8 cellular contexts compared by ENCODE assay signal in the genomic region with DNA sequence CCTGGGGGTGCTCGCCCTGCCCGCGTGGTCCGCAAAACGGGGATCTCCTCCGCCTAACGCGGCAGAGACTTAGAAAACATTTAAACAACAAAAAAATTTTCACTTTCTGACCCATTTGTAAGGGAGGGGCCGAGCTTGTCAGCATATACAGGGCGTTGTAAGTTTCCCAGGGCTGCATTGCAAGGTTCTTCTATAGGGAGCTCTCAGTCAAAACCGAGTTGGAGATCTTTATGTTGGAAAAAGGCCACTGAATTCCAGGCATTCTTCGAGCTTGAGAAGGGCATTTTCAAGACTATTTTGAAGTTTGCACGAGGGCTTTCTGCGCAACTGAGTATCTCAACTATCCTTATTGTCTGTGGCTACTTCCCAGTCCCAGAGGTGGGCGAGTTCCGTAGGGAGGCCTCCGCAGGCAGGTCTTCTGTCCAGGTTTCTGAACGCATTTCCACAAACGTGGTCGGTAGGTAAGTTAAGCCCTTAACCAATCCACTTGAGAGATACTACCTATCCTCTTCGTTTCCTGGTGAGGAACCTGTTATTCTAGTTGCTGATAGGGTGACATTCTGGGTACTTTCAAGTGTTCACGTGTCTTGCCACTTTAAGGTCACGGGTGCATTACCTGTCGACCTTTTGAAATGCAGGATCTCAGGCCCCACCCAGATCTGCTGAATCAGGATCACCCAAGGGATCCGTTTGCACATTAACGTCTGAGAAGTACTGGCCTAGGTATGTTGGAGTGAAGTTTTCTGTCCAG. TPM values are rescaled to one million over a fixed set of nuclear protein-coding genes. Genes with fewer than 3 reads are reported as not detected.
DNase-seq lines count a peak whose midpoint lies in the region; ATAC-seq and TF ChIP-seq lines count a peak whose summit lies in the region.

No MANE protein-coding gene starts in this region.

- H3K4me3 ChIP-seq in liver (ENCODE audit: low read depth in 1 of 3, low read length in 3 of 3) (peak overlapping the region; percentile 84 to 86 (median 84)), thyroid gland (replicated peaks in 1 of 3) (peak overlapping the region; percentile 62 to 91 (median 63))

- no peaks in the 10 kb centered on the region for H3K27me3 Mint-ChIP-seq in chondrocyte (ENCODE audit: low read depth)

- no peaks in the 10 kb centered on the region for H3K36me3 Mint-ChIP-seq in chondrocyte (ENCODE audit: low read depth)

- TF ChIP-seq RAD21 in liver (IDR thresholded peaks at IDR 0.05): no peak

- peak overlapping the region; percentile 93 for H3K27ac Mint-ChIP-seq in chondrocyte (ENCODE audit: unreplicated experiment)

- peaks cover 15% of the 10 kb centered on the region for H3K4me1 Mint-ChIP-seq in chondrocyte (ENCODE audit: low read depth)

- H3K9me3 Mint-ChIP-seq in chondrocyte (ENCODE audit: low read depth): no peaks in the 10 kb centered on the region

- no peaks in the 10 kb centered on the region for H3K9me3 ChIP-seq in liver (ENCODE audit: control insufficient read depth in 4 of 4, low read length in 3 of 4)
- no peaks in the 10 kb centered on the region for H3K9me3 ChIP-seq in thyroid gland

- peak in 1 of 2 donors; percentile 30 for TF ChIP-seq POLR2A in thyroid gland (IDR thresholded peaks at IDR 0.05)

- intact Hi-C loops in thyroid gland (cut with DNase I): no loop called here

- WGBS in liver: 13% methylated on average over 26 of the region's 26 CpGs
- WGBS in thyroid gland, 2 donors: 5 to 15% methylated on average over 26 of the region's 26 CpGs

- H3K4me1 ChIP-seq in liver (ENCODE audit: control insufficient read depth in 4 of 4, insufficient read depth in 4 of 4, low read length in 3 of 4) (peaks cover 0 to 17% (median 7%) of the 10 kb centered on the region in 4 donors), thyroid gland (peaks cover 12 to 28% of the 10 kb centered on the region in 2 donors)

- H3K27ac ChIP-seq in liver (ENCODE audit: low read depth in 1 of 2, low read length in 2 of 2) (peak overlapping the region; percentile 85 to 89), thyroid gland (peak overlapping the region; percentile 97 to 100 (median 98))

- peak overlapping the region; percentile 54 to 87 for H3K9ac ChIP-seq in liver (ENCODE audit: low read depth in 1 of 2, low read length in 2 of 2)

- TF ChIP-seq CTCF in chondrocyte (IDR thresholded peaks at IDR 0.05) (no peak), liver (IDR thresholded peaks at IDR 0.05; ENCODE audit: low read depth, low read length, missing input control) (no peak), thyroid gland (IDR thresholded peaks at IDR 0.05) (no peak)

- DNase-seq in 8988T (peak; percentile 18), NCI-H510A treated with DMSO at 0.1 percent for 48 hours (lab: John Stamatoyannopoulos, UW) (peak; percentile 94), chondrocyte (ENCODE audit: low spot score) (no peak), thyroid gland (peak; percentile 86 to 88)

- H3K36me3 ChIP-seq in liver (ENCODE audit: control insufficient read depth in 4 of 4, insufficient read depth in 3 of 4, low read depth in 1 of 4, low read length in 3 of 4): no peaks in the 10 kb centered on the region
- H3K36me3 ChIP-seq in thyroid gland: no peaks in the 10 kb centered on the region

- H3K27me3 ChIP-seq in liver (ENCODE audit: control insufficient read depth in 4 of 4, insufficient read depth in 4 of 4, low read length in 3 of 4) (no peaks in the 10 kb centered on the region), thyroid gland (no peaks in the 10 kb centered on the region)

- peak overlapping the region; percentile 86 for H3K4me3 Mint-ChIP-seq in chondrocyte (ENCODE audit: unreplicated experiment)

- peak; percentile 17 for ATAC-seq in GM19025 (IDR thresholded peaks at IDR 0.05; ENCODE audit: low read depth, unreplicated experiment)
- ATAC-seq in GM21723 (IDR thresholded peaks at IDR 0.05; ENCODE audit: unreplicated experiment): no peak
- ATAC-seq in GM19324 (IDR thresholded peaks at IDR 0.05; ENCODE audit: low FRiP score, unreplicated experiment): no peak

TF ChIP-seq in liver, 16 proteins besides CTCF, POLR2A, EP300 and RAD21:
- TF ChIP-seq RXRA (IDR thresholded peaks at IDR 0.05) (peak; percentile 23 to 36), HNF4A (conservative IDR thresholded peaks at IDR 0.05) (peak; percentile 13 to 21), TAF1 (conservative IDR thresholded peaks at IDR 0.05) (no peak), NR2F2 (IDR thresholded peaks at IDR 0.05) (peak; percentile 23)

RNA-seq across cellular contexts. Expression of a gene that starts 51.5 kb away (rescaled TPM):
- total RNA-seq in chondrocyte (49.9 to 50.6 TPM (median 50.4 TPM) in 3 replicates), liver (10 to 100 TPM; 40.9 to 74.0 TPM), thyroid gland (100 to 1,000 TPM; 200 to 266 (median 232) TPM)
- polyA plus RNA-seq in liver: 10 to 100 TPM; 23.2 to 24.3 TPM
